Comparison of ENCODE assay signal across 8 cellular contexts in the genomic region with DNA sequence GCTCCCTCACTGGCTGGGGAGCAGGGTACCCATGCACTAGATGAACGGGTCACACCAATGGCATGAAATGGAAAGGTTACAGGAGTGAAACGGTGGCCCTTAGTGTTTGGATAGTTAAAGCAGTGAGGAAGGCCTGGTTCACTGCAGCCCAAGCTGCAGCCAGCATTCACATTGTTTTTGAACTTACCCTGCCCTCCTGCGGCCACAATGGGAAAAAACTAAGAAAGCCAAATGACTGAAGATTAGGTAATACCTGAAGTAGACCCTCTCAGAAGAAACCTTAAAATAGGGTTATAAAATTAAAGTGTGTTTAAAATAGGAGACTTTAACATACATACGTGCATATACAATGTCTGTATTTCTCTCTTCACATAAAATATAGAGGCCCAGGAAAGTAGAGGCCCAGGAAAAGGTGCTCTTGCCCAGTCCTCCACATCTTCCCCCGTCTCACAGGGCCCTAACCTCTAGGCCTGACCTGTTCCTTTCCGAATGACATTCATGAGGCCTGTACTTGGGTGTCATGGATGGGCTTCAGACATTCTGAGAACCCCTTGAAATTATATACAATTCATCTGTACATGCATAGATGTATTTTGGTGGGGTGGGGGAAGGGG. TPM values are rescaled to one million over a fixed set of nuclear protein-coding genes. Genes with fewer than 3 reads are reported as not detected.
DNase-seq lines count a peak whose midpoint lies in the region; ATAC-seq, FAIRE-seq and TF ChIP-seq lines count a peak whose summit lies in the region.

No MANE protein-coding gene starts in this region.

- H3K4me3 ChIP-seq in HFF-Myc (replicated peaks; ENCODE audit: low read depth, low read length) = no peak overlapping the region
- no peak overlapping the region for H3K4me3 ChIP-seq in astrocyte of the cerebellum (ENCODE audit: low read depth, low read length)
- H3K4me3 ChIP-seq in small intestine (ENCODE audit: low read depth in 1 of 2, low read length in 2 of 2) = no peak overlapping the region

- in situ Hi-C loops in astrocyte of the cerebellum (cut with HindIII; ENCODE audit: low sequenced_read_pairs) = loop anchor here (5.0 kb wide), 1 partner anchor 55 kb away; no protein-coding TSS in a partner anchor

- TF ChIP-seq CTCF in HFF-Myc (IDR thresholded peaks at IDR 0.05; ENCODE audit: low read depth, low read length, missing control alignments) (peak; percentile 69), astrocyte of the cerebellum (IDR thresholded peaks at IDR 0.05; ENCODE audit: low read depth, low read length, missing control alignments) (peak; percentile 69)

- peaks cover 33% of the 10 kb centered on the region for H3K4me1 Mint-ChIP-seq in T-helper 2 cell treated with Interferon-gamma antibody and Interleukin-4, amounts not matched to agents 5 μg/mL and 100 μg/mL, for 36 hours (ENCODE audit: low read depth)

- H3K9me3 ChIP-seq in small intestine (ENCODE audit: control insufficient read depth, low read depth) = no peaks in the 10 kb centered on the region

- H3K27ac Mint-ChIP-seq in T-helper 2 cell treated with Interferon-gamma antibody and Interleukin-4, amounts not matched to agents 5 μg/mL and 100 μg/mL, for 36 hours = peak overlapping the region; percentile 47

- H3K4me3 Mint-ChIP-seq in T-helper 2 cell treated with Interferon-gamma antibody and Interleukin-4, amounts not matched to agents 5 μg/mL and 100 μg/mL, for 36 hours = no peak overlapping the region

- H3K36me3 Mint-ChIP-seq in T-helper 2 cell treated with Interferon-gamma antibody and Interleukin-4, amounts not matched to agents 5 μg/mL and 100 μg/mL, for 36 hours (ENCODE audit: low read depth) = no peaks in the 10 kb centered on the region

- ATAC-seq in HG03025 (IDR thresholded peaks at IDR 0.05; ENCODE audit: low FRiP score, unreplicated experiment) = no peak

- DNase-seq in GF-D8 (lab: John Stamatoyannopoulos, UW) (peak; percentile 67), HFF-Myc (ENCODE audit: extremely low read depth, low read depth) (no peak), NCI-H1694 (lab: John Stamatoyannopoulos, UW) (peak; percentile 60), astrocyte of the cerebellum (ENCODE audit: low read depth) (peak; percentile 60), hippocampal formation (lab: John Stamatoyannopoulos, UW) (peak; percentile 40 to 65), small intestine (peak; percentile 61)
- peak; percentile 57 for DNase-seq in T-helper 2 cell treated with Interferon-gamma antibody and Interleukin-4, amounts not matched to agents 5 μg/mL and 100 μg/mL, for 36 hours (ENCODE audit: low spot score)

- no peaks in the 10 kb centered on the region for H3K27me3 ChIP-seq in small intestine (ENCODE audit: control insufficient read depth in 2 of 2, insufficient read depth in 2 of 2, low read length in 2 of 2)

- WGBS in small intestine, 3 donors = 18 to 21% (median 21%) methylated on average over 6 of the region's 6 CpGs

- FAIRE-seq in small intestine (lab: Jason Lieb, UNC) = no peak

- H3K9me3 Mint-ChIP-seq in T-helper 2 cell treated with Interferon-gamma antibody and Interleukin-4, amounts not matched to agents 5 μg/mL and 100 μg/mL, for 36 hours = no peaks in the 10 kb centered on the region

- H3K4me1 ChIP-seq in small intestine (ENCODE audit: control insufficient read depth in 2 of 2, insufficient read depth in 1 of 2, low read depth in 1 of 2, low read length in 1 of 2) = no peaks in the 10 kb centered on the region

- H3K27me3 Mint-ChIP-seq in T-helper 2 cell treated with Interferon-gamma antibody and Interleukin-4, amounts not matched to agents 5 μg/mL and 100 μg/mL, for 36 hours (ENCODE audit: low read depth) = peaks cover 12% of the 10 kb centered on the region

- H3K27ac ChIP-seq in small intestine (ENCODE audit: low read depth in 1 of 2, low read length in 1 of 2) = no peak overlapping the region

- no peaks in the 10 kb centered on the region for H3K36me3 ChIP-seq in small intestine (ENCODE audit: control insufficient read depth in 2 of 2, insufficient read depth in 2 of 2, low read length in 2 of 2)

RNA-seq across cellular contexts. Expression of a gene that starts 33.3 kb away (rescaled TPM):
- polyA plus RNA-seq in small intestine = 10 to 100 TPM in 2 of 3 donors, 1 to 10 TPM in 1; 9.6 to 17.7 (median 15.4) TPM

RNA-seq across cellular contexts. Expression of a gene that starts 34.0 kb away (rescaled TPM):
- 1 to 10 TPM in 1 of 3 donors, under 1 TPM in 2; 0.22 to 2.3 (median 0.27) TPM for polyA plus RNA-seq in small intestine

RNA-seq across cellular contexts. Expression of a gene that starts 58.0 kb away (rescaled TPM):
- 10 to 100 TPM; 20.4 to 42.3 (median 30.8) TPM for polyA plus RNA-seq in small intestine

RNA-seq across cellular contexts. Expression of a gene that starts 58.3 kb away (rescaled TPM):
- polyA plus RNA-seq in small intestine = 100 to 1,000 TPM; 179 to 237 (median 201) TPM
